ENCODE assay signal across 8 cellular contexts in genomic region chr15:66700412-66700801, GRCh38. TPM values are rescaled to one million over a fixed set of nuclear protein-coding genes. Genes with fewer than 3 reads are reported as not detected.
DNase-seq lines count a peak whose midpoint lies in the region; ATAC-seq and TF ChIP-seq lines count a peak whose summit lies in the region.

No MANE protein-coding gene starts in this region.

- H3K9me3 Mint-ChIP-seq in activated CD4-positive, alpha-beta T cell treated with anti-CD3 and anti-CD28 coated beads for 36 hours (ENCODE audit: low read depth) = no peaks in the 10 kb centered on the region
- H3K9me3 Mint-ChIP-seq in activated CD4-positive, alpha-beta memory T cell treated with anti-CD3 and anti-CD28 coated beads for 36 hours = no peaks in the 10 kb centered on the region

- H3K9me3 ChIP-seq in iPS-20b (ENCODE audit: insufficient read depth, low read depth, low read length) (no peaks in the 10 kb centered on the region), testis (no peaks in the 10 kb centered on the region)

- intact Hi-C loops in activated CD4-positive, alpha-beta T cell treated with anti-CD3 and anti-CD28 coated beads for 36 hours (cut with DNase I, micrococcal nuclease) = loop anchor here (2.0 to 10.0 kb wide), 8 partner anchors 86 to 1354 kb away; partner anchors contain the start of genes AAGAB (in 1 of the 2), IQCH (in 1 of the 2), MAP2K1 (in 1 of the 2) and MAP2K5 (in 1 of the 2)
- intact Hi-C loops in activated CD4-positive, alpha-beta memory T cell treated with anti-CD3 and anti-CD28 coated beads for 36 hours (cut with micrococcal nuclease) = no loop called here
- intact Hi-C loops in testis (cut with DNase I; ENCODE audit: low total_unique reads) = loop anchor here (10.0 kb wide), 2 partner anchors 74 to 144 kb away; no protein-coding TSS in a partner anchor

- CTCF ChIA-PET in activated CD4-positive, alpha-beta T cell treated with anti-CD3 and anti-CD28 coated beads for 36 hours (lab: Charles Lee) = interaction anchor here (0.9 to 1.9 kb wide), 2 partner anchors 9 to 152 kb away, joined by 3 to 5 read pairs; no protein-coding TSS in a partner anchor
- CTCF ChIA-PET in activated CD4-positive, alpha-beta memory T cell treated with anti-CD3 and anti-CD28 coated beads for 36 hours (lab: Charles Lee) = interaction anchor here (0.6 to 1.0 kb wide), 2 partner anchors 134 to 151 kb away, joined by 3 read pairs; no protein-coding TSS in a partner anchor

- H3K27me3 ChIP-seq in iPS-20b (ENCODE audit: insufficient read depth, low read length) = peaks cover 42% of the 10 kb centered on the region
- H3K27me3 ChIP-seq in testis = no peaks in the 10 kb centered on the region

- H3K27ac Mint-ChIP-seq in activated CD4-positive, alpha-beta T cell treated with anti-CD3 and anti-CD28 coated beads for 36 hours = peak overlapping the region; percentile 40
- no peak overlapping the region for H3K27ac Mint-ChIP-seq in activated CD4-positive, alpha-beta memory T cell treated with anti-CD3 and anti-CD28 coated beads for 36 hours

- H3K27me3 Mint-ChIP-seq in activated CD4-positive, alpha-beta T cell treated with anti-CD3 and anti-CD28 coated beads for 36 hours = peaks cover 13% of the 10 kb centered on the region
- peaks cover 15% of the 10 kb centered on the region for H3K27me3 Mint-ChIP-seq in activated CD4-positive, alpha-beta memory T cell treated with anti-CD3 and anti-CD28 coated beads for 36 hours

- no peak for TF ChIP-seq CTCF in testis (IDR thresholded peaks at IDR 0.05)

- H3K27ac ChIP-seq in iPS-20b (ENCODE audit: low read length) = no peak overlapping the region
- H3K27ac ChIP-seq in testis = peak overlapping the region in 1 of 2 donors; percentile 8

- peak overlapping the region; percentile 77 for H3K9ac ChIP-seq in iPS-20b (ENCODE audit: low read depth, low read length)

- peaks cover 14% of the 10 kb centered on the region for H3K4me1 Mint-ChIP-seq in activated CD4-positive, alpha-beta T cell treated with anti-CD3 and anti-CD28 coated beads for 36 hours
- H3K4me1 Mint-ChIP-seq in activated CD4-positive, alpha-beta memory T cell treated with anti-CD3 and anti-CD28 coated beads for 36 hours (ENCODE audit: low read depth) = peaks cover 17% of the 10 kb centered on the region

- H3K36me3 ChIP-seq in iPS-20b (ENCODE audit: insufficient read depth, low read depth, low read length) (no peaks in the 10 kb centered on the region), testis (ENCODE audit: low read depth, missing control alignments) (no peaks in the 10 kb centered on the region)

- H3K4me1 ChIP-seq in iPS-20b (ENCODE audit: insufficient read depth, low read length) (peaks cover 9% of the 10 kb centered on the region), testis (peaks cover 4% of the 10 kb centered on the region)

- TF ChIP-seq POLR2A in testis (IDR thresholded peaks at IDR 0.05) = no peak

- H3K4me3 ChIP-seq in iPS-20b (ENCODE audit: low read length) = peak overlapping the region; percentile 73
- peak overlapping the region; percentile 65 to 76 for H3K4me3 ChIP-seq in testis

- peak overlapping the region; percentile 78 for H3K4me3 Mint-ChIP-seq in activated CD4-positive, alpha-beta T cell treated with anti-CD3 and anti-CD28 coated beads for 36 hours
- peak overlapping the region; percentile 81 for H3K4me3 Mint-ChIP-seq in activated CD4-positive, alpha-beta memory T cell treated with anti-CD3 and anti-CD28 coated beads for 36 hours

- no peaks in the 10 kb centered on the region for H3K36me3 Mint-ChIP-seq in activated CD4-positive, alpha-beta T cell treated with anti-CD3 and anti-CD28 coated beads for 36 hours (ENCODE audit: low read depth)
- no peaks in the 10 kb centered on the region for H3K36me3 Mint-ChIP-seq in activated CD4-positive, alpha-beta memory T cell treated with anti-CD3 and anti-CD28 coated beads for 36 hours

- DNase-seq in activated CD4-positive, alpha-beta T cell treated with anti-CD3 and anti-CD28 coated beads for 36 hours = no peak
- DNase-seq in activated CD4-positive, alpha-beta T cell treated with anti-CD3 and anti-CD28 coated beads, Interleukin-2, amount 50 U/mL, for 48 hours = no peak
- DNase-seq in activated CD4-positive, alpha-beta memory T cell treated with anti-CD3 and anti-CD28 coated beads for 36 hours = no peak
- DNase-seq in testis = no peak
- no peak for DNase-seq in nucleus accumbens (lab: John Stamatoyannopoulos, UW)
- DNase-seq in NCI-H510A treated with DMSO at 0.1 percent for 48 hours (lab: John Stamatoyannopoulos, UW) = no peak
- no peak for DNase-seq in AG20443 (ENCODE audit: low spot score)

- WGBS in testis, 2 donors = 14 to 17% methylated on average over 12 to 13 of the region's 13 CpGs

- POLR2A ChIA-PET in activated CD4-positive, alpha-beta T cell treated with anti-CD3 and anti-CD28 coated beads for 36 hours (lab: Charles Lee) = no interaction called here
- POLR2A ChIA-PET in activated CD4-positive, alpha-beta memory T cell treated with anti-CD3 and anti-CD28 coated beads for 36 hours (lab: Charles Lee) = interaction anchor here (0.6 to 1.5 kb wide), 2 partner anchors 49 to 195 kb away, joined by 4 read pairs; partner anchors contain the start of gene ZWILCH

- no peak for ATAC-seq in activated CD4-positive, alpha-beta T cell treated with anti-CD3 and anti-CD28 coated beads for 36 hours

RNA-seq across cellular contexts. Expression of gene SMAD6, which starts 1.6 kb away (rescaled TPM):
- total RNA-seq in activated CD4-positive, alpha-beta T cell treated with anti-CD3 and anti-CD28 coated beads for 36 hours = under 1 TPM; 0.19 to 0.23 TPM
- total RNA-seq in activated CD4-positive, alpha-beta memory T cell treated with anti-CD3 and anti-CD28 coated beads for 36 hours = under 1 TPM; 0.07 to 0.24 TPM
- total RNA-seq in testis = 10 to 100 TPM; 17.5 to 19.4 TPM
- polyA plus RNA-seq in testis (ENCODE audit: insufficient read depth, low read depth, low replicate concordance) = 3.2 TPM

Comparison
In these comparisons a context has a peak if more than half of its experiments do, and no peak if none do; other contexts are left out.
1. RNA of gene SMAD6, which starts 1.6 kb away (total RNA-seq): 17.5 to 19.4 TPM in testis; 0.07 to 0.24 TPM in activated CD4-positive, alpha-beta memory T cell treated with anti-CD3 and anti-CD28 coated beads for 36 hours and 0.19 to 0.23 TPM in activated CD4-positive, alpha-beta T cell treated with anti-CD3 and anti-CD28 coated beads for 36 hours; every median in the first group is over 10 times any median in the second.